8 cellular contexts compared by ENCODE assay signal in the genomic region with DNA sequence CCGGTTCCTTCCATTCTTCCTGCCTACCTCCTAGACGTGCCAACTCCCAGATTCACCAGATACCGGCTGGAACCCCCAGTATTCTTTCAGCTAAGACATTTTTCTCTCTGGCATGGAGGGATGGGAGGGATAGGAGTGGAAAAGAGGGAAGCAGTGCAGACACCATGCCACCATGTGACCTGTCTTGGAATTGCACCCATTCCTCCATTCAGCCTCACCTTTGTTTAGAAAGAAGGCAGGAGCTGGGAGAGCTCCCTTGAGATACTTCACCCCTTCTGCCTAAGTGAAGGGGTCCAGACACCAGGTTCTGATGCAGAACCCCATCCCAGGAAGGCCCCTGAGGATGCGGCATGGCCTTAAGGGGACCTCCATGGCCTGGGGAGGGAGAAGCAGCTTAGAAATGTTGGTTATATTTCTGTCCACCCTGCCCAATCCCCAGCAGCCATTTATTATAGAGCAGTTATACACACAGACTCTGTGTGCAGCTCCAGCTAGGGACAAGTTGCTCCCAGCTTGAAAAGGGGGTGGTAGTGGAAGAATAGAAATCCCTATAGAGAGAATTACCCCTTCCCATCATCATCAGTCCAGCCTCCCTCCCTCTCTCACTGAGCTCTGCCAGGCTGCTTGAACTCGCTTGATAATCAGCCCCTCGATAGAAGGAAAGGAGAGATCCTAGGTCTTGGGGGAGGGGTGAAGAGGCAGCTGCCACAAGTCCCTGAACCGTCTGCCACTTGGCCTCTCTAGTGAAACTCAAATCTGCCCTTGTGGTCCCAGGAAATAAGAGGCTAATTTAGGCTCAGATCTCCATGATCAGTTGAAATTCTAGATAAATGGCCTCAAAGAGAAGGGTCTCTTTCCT. TPM values are rescaled to one million over a fixed set of nuclear protein-coding genes. Genes with fewer than 3 reads are reported as not detected.
DNase-seq lines count a peak whose midpoint lies in the region; ATAC-seq, FAIRE-seq and TF ChIP-seq lines count a peak whose summit lies in the region.

No MANE protein-coding gene starts in this region.

- H3K36me3 Mint-ChIP-seq in CD8-positive, alpha-beta memory T cell = peaks cover 0 to 5% (median 3%) of the 10 kb centered on the region in 3 donors

- no peaks in the 10 kb centered on the region for H3K27me3 Mint-ChIP-seq in CD8-positive, alpha-beta memory T cell

- peaks cover 17% of the 10 kb centered on the region for H3K36me3 ChIP-seq in BJ (ENCODE audit: control insufficient read depth, insufficient read depth, low read length)
- no peaks in the 10 kb centered on the region for H3K36me3 ChIP-seq in OCI-LY1 (ENCODE audit: insufficient read depth, low read length)
- H3K36me3 ChIP-seq in endothelial cell of umbilical vein (ENCODE audit: control insufficient read depth in 2 of 2, extremely low read depth in 1 of 2, insufficient read depth in 2 of 2, low read length in 2 of 2) = peaks cover 3 to 10% of the 10 kb centered on the region in 2 experiments
- H3K36me3 ChIP-seq in CD8-positive, alpha-beta memory T cell (ENCODE audit: insufficient read depth, low read length) = no peaks in the 10 kb centered on the region

- no peak for TF ChIP-seq POLR2A in endothelial cell of umbilical vein (IDR thresholded peaks at IDR 0.05; ENCODE audit: low read depth, low read length)

- no peaks in the 10 kb centered on the region for H3K27me3 ChIP-seq in BJ (ENCODE audit: control insufficient read depth, insufficient read depth, low read length)
- H3K27me3 ChIP-seq in OCI-LY1 (ENCODE audit: insufficient read depth, low read length) = no peaks in the 10 kb centered on the region
- no peaks in the 10 kb centered on the region for H3K27me3 ChIP-seq in endothelial cell of umbilical vein (ENCODE audit: control insufficient read depth in 2 of 2, insufficient read depth in 2 of 2, low read length in 2 of 2)
- no peaks in the 10 kb centered on the region for H3K27me3 ChIP-seq in CD8-positive, alpha-beta memory T cell (ENCODE audit: insufficient read depth, low read length, poor library complexity, severe bottlenecking)

- H3K27ac ChIP-seq in OCI-LY1 (ENCODE audit: low read depth, low read length, poor library complexity, severe bottlenecking) (no peak overlapping the region), endothelial cell of umbilical vein (ENCODE audit: insufficient read depth, low read depth, low read length) (peak overlapping the region; percentile 79)
- no peak overlapping the region for H3K27ac ChIP-seq in CD8-positive, alpha-beta memory T cell (ENCODE audit: low read depth, low read length)

- H3K79me2 ChIP-seq in OCI-LY1 (ENCODE audit: insufficient read depth, low read length) (no peaks in the 10 kb centered on the region), endothelial cell of umbilical vein (ENCODE audit: control insufficient read depth, insufficient read depth, low read length) (no peaks in the 10 kb centered on the region)

- no peaks in the 10 kb centered on the region for H3K9me2 ChIP-seq in OCI-LY1 (ENCODE audit: low read depth, low read length)

- H3K4me3 ChIP-seq in BJ (ENCODE audit: low read depth, low read length) (no peak overlapping the region), OCI-LY1 (ENCODE audit: low read depth, low read length, poor library complexity, severe bottlenecking) (no peak overlapping the region), endothelial cell of umbilical vein (replicated peaks in 1 of 3; ENCODE audit: insufficient read depth in 1 of 3, low read depth in 1 of 3, low read length in 3 of 3) (no peak overlapping the region)
- H3K4me3 ChIP-seq in CD8-positive, alpha-beta memory T cell (ENCODE audit: low read length) = no peak overlapping the region

- H3K4me1 ChIP-seq in OCI-LY1 (ENCODE audit: insufficient read depth, low read length, severe bottlenecking) = peaks cover 8% of the 10 kb centered on the region
- H3K4me1 ChIP-seq in endothelial cell of umbilical vein (ENCODE audit: control insufficient read depth, extremely low read depth, insufficient read depth, low read length) = peaks cover 42% of the 10 kb centered on the region
- peaks cover 4% of the 10 kb centered on the region for H3K4me1 ChIP-seq in CD8-positive, alpha-beta memory T cell (ENCODE audit: insufficient read depth, low read length)

- no peak for ATAC-seq in HG02610 (IDR thresholded peaks at IDR 0.05; ENCODE audit: unreplicated experiment)

- no peaks in the 10 kb centered on the region for H3K9me3 Mint-ChIP-seq in CD8-positive, alpha-beta memory T cell

- H3K9ac ChIP-seq in OCI-LY1 (ENCODE audit: low read length) (no peak overlapping the region), endothelial cell of umbilical vein (replicated peaks; ENCODE audit: extremely low read depth, insufficient read depth, low read length) (no peak overlapping the region)

- POLR2A ChIA-PET in BJ (lab: Charles Lee) = no interaction called here
- POLR2A ChIA-PET in endothelial cell of umbilical vein (lab: Charles Lee) = interaction anchor here (0.6 to 1.0 kb wide), 2 partner anchors 55 to 58 kb away, joined by 3 to 4 read pairs; no protein-coding TSS in a partner anchor
- POLR2A ChIA-PET in CD8-positive, alpha-beta memory T cell (lab: Charles Lee) = no interaction called here

- dilution Hi-C loops in endothelial cell of umbilical vein (cut with MboI; ENCODE audit: extremely low pct_ligation_motif_present, low sequenced_read_pairs) = no loop called here

- CTCF ChIA-PET in BJ (lab: Yijun Ruan, JAX) (interaction anchor here (0.5 to 4.1 kb wide), 19 partner anchors 8 to 1624 kb away, joined by 3 to 36 read pairs (median 4); partner anchors contain the start of genes FANCG, PIGO and VCP), endothelial cell of umbilical vein (lab: Charles Lee) (interaction anchor here (0.6 to 5.4 kb wide), 36 partner anchors 8 to 609 kb away, joined by 3 to 127 read pairs (median 6); partner anchors contain the start of genes FANCG, PIGO and VCP)
- CTCF ChIA-PET in CD8-positive, alpha-beta memory T cell (lab: Charles Lee) = interaction anchor here (0.6 to 1.7 kb wide), 6 partner anchors 10 to 292 kb away, joined by 3 to 6 read pairs (median 5); no protein-coding TSS in a partner anchor

- H3K4me2 ChIP-seq in OCI-LY1 (ENCODE audit: low read length) (no peak overlapping the region), endothelial cell of umbilical vein (ENCODE audit: insufficient read depth, low read length) (no peak overlapping the region)

- intact Hi-C loops in endothelial cell of umbilical vein (cut with micrococcal nuclease) = loop anchor here (1.0 kb wide), 1 partner anchor 95 kb away; no protein-coding TSS in a partner anchor

- peaks cover 5 to 8% (median 7%) of the 10 kb centered on the region in 3 donors for H3K4me1 Mint-ChIP-seq in CD8-positive, alpha-beta memory T cell

- H3K9me1 ChIP-seq in endothelial cell of umbilical vein (replicated peaks; ENCODE audit: control insufficient read depth, extremely low read depth, insufficient read depth, low read length) = no peaks in the 10 kb centered on the region

- peak; percentile 93 for FAIRE-seq in endothelial cell of umbilical vein (lab: Jason Lieb, UNC)

- peak overlapping the region in 1 of 7 donors; percentile 22 for H3K4me3 Mint-ChIP-seq in CD8-positive, alpha-beta memory T cell

- H2AFZ ChIP-seq in OCI-LY1 (ENCODE audit: low read length) = no peak overlapping the region
- H2AFZ ChIP-seq in endothelial cell of umbilical vein (ENCODE audit: low read depth, low read length) = no peak overlapping the region

- H3K9me3 ChIP-seq in OCI-LY1 (ENCODE audit: low read length) (no peaks in the 10 kb centered on the region), endothelial cell of umbilical vein (replicated peaks; ENCODE audit: control insufficient read depth, insufficient read depth, low read length) (no peaks in the 10 kb centered on the region)
- no peaks in the 10 kb centered on the region for H3K9me3 ChIP-seq in CD8-positive, alpha-beta memory T cell (ENCODE audit: low read length)

- BruUV-seq in endothelial cell of umbilical vein (replicated peaks; lab: Mats Ljungman, UMichigan) = no TSS peak

- no peaks in the 10 kb centered on the region for H3F3A ChIP-seq in OCI-LY1 (ENCODE audit: insufficient read depth, low read length)

- H4K20me1 ChIP-seq in OCI-LY1 (ENCODE audit: insufficient read depth, low read length) (no peaks in the 10 kb centered on the region), endothelial cell of umbilical vein (replicated peaks; ENCODE audit: control insufficient read depth, extremely low read depth, insufficient read depth, low read length) (no peaks in the 10 kb centered on the region)

- peak overlapping the region in 1 of 8 donors; percentile 4 for H3K27ac Mint-ChIP-seq in CD8-positive, alpha-beta memory T cell

- TF ChIP-seq CTCF in BJ (IDR thresholded peaks at IDR 0.05; ENCODE audit: insufficient read depth, low read depth, low read length) (peak; percentile 66), OCI-LY1 (IDR thresholded peaks at IDR 0.05; ENCODE audit: low read length) (peak; percentile 39; the same call in 1 of the 2 replicates), endothelial cell of umbilical vein (IDR thresholded peaks at IDR 0.05; ENCODE audit: extremely low read depth in 1 of 2, insufficient read depth in 1 of 2, low read depth in 1 of 2, low read length in 2 of 2) (peak; percentile 67 to 71)

- DNase-seq in BJ (ENCODE audit: low read depth) (no peak), H4 (ENCODE audit: low spot score) (peak; percentile 68), endothelial cell of umbilical vein (ENCODE audit: low read depth, low spot score) (peak; percentile 64), myocyte (ENCODE audit: low read depth) (peak; percentile 91)
- no peak for DNase-seq in activated CD4-positive, alpha-beta T cell treated with anti-CD3 and anti-CD28 coated beads for 1 hour
- no peak for DNase-seq in CD8-positive, alpha-beta memory T cell

RNA-seq across cellular contexts. Expression of gene DNAJB5, which starts 5.1 kb away (rescaled TPM):
- polyA plus RNA-seq in BJ (2011; rRNA removed) (5.2 and 6.1 TPM in 2 replicates), endothelial cell of umbilical vein (8.5 and 8.6 TPM in 2 replicates)
- polyA minus RNA-seq in BJ (2011; rRNA and poly(A)+ RNA removed) = 3.2 and 4.6 TPM in 2 replicates
- 7.2 and 9.2 TPM in 2 replicates for total RNA-seq in H4 (2014; rRNA removed; shearing (Covaris generic))
- total RNA-seq in endothelial cell of umbilical vein (9.7 and 12.8 TPM in 2 replicates), myocyte (71.7 and 74.5 TPM in 2 replicates)
- polyA plus RNA-seq in endothelial cell of umbilical vein (2011; cell fraction: cytosol; rRNA removed) = 6.9 and 7.1 TPM in 2 replicates
- 4.0 and 4.8 TPM in 2 replicates for polyA plus RNA-seq in endothelial cell of umbilical vein (2011; cell fraction: nucleus; rRNA removed)
- polyA plus RNA-seq in endothelial cell of umbilical vein (2012) = 12.0 and 16.1 TPM in 2 replicates
- polyA minus RNA-seq in endothelial cell of umbilical vein = 5.7 and 5.8 TPM in 2 replicates
- polyA minus RNA-seq in endothelial cell of umbilical vein (2011; cell fraction: cytosol; rRNA and poly(A)+ RNA removed) = 0.41 TPM
- polyA minus RNA-seq in endothelial cell of umbilical vein (2011; cell fraction: nucleus; rRNA and poly(A)+ RNA removed) = 3.0 and 3.8 TPM in 2 replicates
- polyA plus RNA-seq in myocyte (2012) = 57.0 TPM
- 1 to 10 TPM; 3.3 to 3.7 TPM for total RNA-seq in CD8-positive, alpha-beta memory T cell
- 2.4 TPM for polyA plus RNA-seq in CD8-positive, alpha-beta memory T cell

RNA-seq across cellular contexts. Expression of gene PHF24, which starts 36.6 kb away (rescaled TPM):
- polyA plus RNA-seq in BJ (2011; rRNA removed) (0.02 and 0.09 TPM in 2 replicates), endothelial cell of umbilical vein (not detected in 2 replicates)
- 0.05 TPM in 1 of 2 replicates, not detected in the other for polyA minus RNA-seq in BJ (2011; rRNA and poly(A)+ RNA removed)
- total RNA-seq in H4 (2014; rRNA removed; shearing (Covaris generic)) = not detected in 2 replicates
- total RNA-seq in endothelial cell of umbilical vein (not detected in 2 replicates), myocyte (not detected in 2 replicates)
- polyA plus RNA-seq in endothelial cell of umbilical vein (2011; cell fraction: cytosol; rRNA removed) = not detected in 2 replicates
- not detected in 2 replicates for polyA plus RNA-seq in endothelial cell of umbilical vein (2011; cell fraction: nucleus; rRNA removed)
- not detected in 2 replicates for polyA plus RNA-seq in endothelial cell of umbilical vein (2012)
- not detected in 2 replicates for polyA minus RNA-seq in endothelial cell of umbilical vein
- not detected for polyA minus RNA-seq in endothelial cell of umbilical vein (2011; cell fraction: cytosol; rRNA and poly(A)+ RNA removed)
- polyA minus RNA-seq in endothelial cell of umbilical vein (2011; cell fraction: nucleus; rRNA and poly(A)+ RNA removed) = not detected in 2 replicates
- 0.01 TPM for polyA plus RNA-seq in myocyte (2012)
- total RNA-seq in CD8-positive, alpha-beta memory T cell = under 1 TPM in 1 of 2 experiments, not detected in 1; 0.04 TPM
- polyA plus RNA-seq in CD8-positive, alpha-beta memory T cell = not detected

Comparison
In these comparisons a context has a peak if more than half of its experiments do, and no peak if none do; other contexts are left out.
1. DNase-seq: peak in H4 (single experiment), endothelial cell of umbilical vein (single experiment) and myocyte (single experiment); none in BJ (single experiment), activated CD4-positive, alpha-beta T cell treated with anti-CD3 and anti-CD28 coated beads for 1 hour (single experiment) and CD8-positive, alpha-beta memory T cell (0 of 5).
2. Peak in every context shown above with its lines, with median percentiles within 50 percentile points of each other: CTCF ChIP-seq.